ENCODE assay signal across 10 cellular contexts in the genomic region with DNA sequence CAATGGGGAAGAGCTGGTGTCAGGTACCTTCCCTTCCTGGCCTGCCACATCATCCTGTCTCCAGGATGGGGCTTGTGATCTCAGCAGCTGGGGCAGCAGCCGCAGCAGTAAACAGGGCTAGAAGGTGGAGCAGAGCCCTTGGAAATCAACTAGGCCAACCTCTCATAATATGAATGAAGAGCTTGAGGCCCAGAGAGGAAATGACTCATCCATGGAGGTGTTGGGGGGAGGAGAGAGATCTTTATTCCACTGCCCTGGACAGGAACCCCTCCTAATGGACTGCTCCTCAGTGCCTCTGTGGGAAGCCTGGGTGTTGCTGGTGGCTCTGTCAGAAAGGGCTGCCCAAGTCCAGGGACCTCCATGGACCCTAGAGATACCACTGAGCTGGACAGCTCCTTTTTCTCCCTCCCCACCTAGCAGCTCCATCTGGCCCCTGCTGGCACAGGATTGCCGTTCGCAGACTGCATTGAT.
A peak's percentile ranks its signal among the peaks of the same experiment; 100 is the strongest.
DNase-seq lines count a peak whose midpoint lies in the region; ATAC-seq, FAIRE-seq and TF ChIP-seq lines count a peak whose summit lies in the region.
"Had no signal": no experiment of that assay in that cellular context is flagged by ENCODE, and none has a peak within 500 bp of the region (broad histone marks: within the 10 kb centered on the region; RNA-seq: fewer than 3 reads in every experiment).

No MANE protein-coding gene starts in this region.

- POLR2A ChIA-PET in WTC11 (lab: Charles Lee) = interaction anchor here (1.0 to 1.1 kb wide), 2 partner anchors 31 to 88 kb away, joined by 3 read pairs; no protein-coding TSS in a partner anchor

- intact Hi-C loops in heart right ventricle (cut with DNase I) (no loop called here), sciatic nerve (cut with DNase I) (no loop called here)

- H3K4me3 ChIP-seq in heart right ventricle = no peak overlapping the region

- peaks cover 26% of the 10 kb centered on the region for H3K4me1 Mint-ChIP-seq in WTC11

- FAIRE-seq in D721Med (lab: Jason Lieb, UNC) = no peak

- H3K36me3 Mint-ChIP-seq in WTC11 = no peaks in the 10 kb centered on the region

- H3K36me3 ChIP-seq in heart right ventricle = no peaks in the 10 kb centered on the region

- H3K27me3 Mint-ChIP-seq in WTC11 (ENCODE audit: low read depth) = peaks cover 31% of the 10 kb centered on the region

- H3K4me3 Mint-ChIP-seq in WTC11 = no peak overlapping the region
- H3K4me3 Mint-ChIP-seq: central memory CD8-positive, alpha-beta T cell had no signal

- CTCF ChIA-PET in WTC11 (lab: Charles Lee) = interaction anchor here (0.6 to 1.9 kb wide), 8 partner anchors 10 to 88 kb away, joined by 4 to 9 read pairs (median 5); no protein-coding TSS in a partner anchor

- no peaks in the 10 kb centered on the region for H3K9me3 ChIP-seq in heart right ventricle

- H3K9me3 Mint-ChIP-seq in WTC11 = no peaks in the 10 kb centered on the region
- H3K9me3 Mint-ChIP-seq: central memory CD8-positive, alpha-beta T cell had no signal

- WGBS in heart right ventricle, 2 donors = 60 to 65% methylated on average over 3 of the region's 3 CpGs

- peaks cover 4 to 16% (median 13%) of the 10 kb centered on the region in 9 donors for H3K4me1 ChIP-seq in heart right ventricle
- H3K4me1 ChIP-seq: parathyroid adenoma had no signal

- H3K27ac ChIP-seq in heart right ventricle = no peak overlapping the region
- H3K27ac ChIP-seq: parathyroid adenoma had no signal

- peak; percentile 15 for ATAC-seq in WTC11
- ATAC-seq in heart right ventricle = no peak
- no peak for ATAC-seq in sciatic nerve

- H3K27ac Mint-ChIP-seq in WTC11 = no peak overlapping the region

- H3K27me3 ChIP-seq in heart right ventricle = peaks cover 0 to 30% (median 5%) of the 10 kb centered on the region in 7 donors

- TF ChIP-seq CTCF in WTC11 (IDR thresholded peaks at IDR 0.05) (no peak), D721Med (IDR thresholded peaks at IDR 0.05; ENCODE audit: insufficient read depth, missing control alignments) (no peak), heart right ventricle (IDR thresholded peaks at IDR 0.05) (no peak)

- DNase-seq in GM03348 (ENCODE audit: low spot score) = peak; percentile 33
- peak; percentile 47 for DNase-seq in LoVo (ENCODE audit: low spot score)
- peak; percentile 38 for DNase-seq in WTC11 (ENCODE audit: low spot score)
- DNase-seq in kidney glomerular epithelial cell (lab: John Stamatoyannopoulos, UW) = peak; percentile 3
- no peak for DNase-seq in D721Med (ENCODE audit: insufficient read length, low spot score)
- DNase-seq in HuH-7.5 (ENCODE audit: low spot score) = no peak
- DNase-seq in heart right ventricle = no peak
- no peak for DNase-seq in sciatic nerve (ENCODE audit: low spot score)

TF ChIP-seq in WTC11, 78 proteins besides CTCF, POLR2A, EP300 and RAD21:
- TF ChIP-seq CREB1 (CRISPR knock-in tag; IDR thresholded peaks at IDR 0.05) = 0 out of 2 replicates have a peak, but pooled peaks have one; percentile 15
- TF ChIP-seq, protein P1, sequence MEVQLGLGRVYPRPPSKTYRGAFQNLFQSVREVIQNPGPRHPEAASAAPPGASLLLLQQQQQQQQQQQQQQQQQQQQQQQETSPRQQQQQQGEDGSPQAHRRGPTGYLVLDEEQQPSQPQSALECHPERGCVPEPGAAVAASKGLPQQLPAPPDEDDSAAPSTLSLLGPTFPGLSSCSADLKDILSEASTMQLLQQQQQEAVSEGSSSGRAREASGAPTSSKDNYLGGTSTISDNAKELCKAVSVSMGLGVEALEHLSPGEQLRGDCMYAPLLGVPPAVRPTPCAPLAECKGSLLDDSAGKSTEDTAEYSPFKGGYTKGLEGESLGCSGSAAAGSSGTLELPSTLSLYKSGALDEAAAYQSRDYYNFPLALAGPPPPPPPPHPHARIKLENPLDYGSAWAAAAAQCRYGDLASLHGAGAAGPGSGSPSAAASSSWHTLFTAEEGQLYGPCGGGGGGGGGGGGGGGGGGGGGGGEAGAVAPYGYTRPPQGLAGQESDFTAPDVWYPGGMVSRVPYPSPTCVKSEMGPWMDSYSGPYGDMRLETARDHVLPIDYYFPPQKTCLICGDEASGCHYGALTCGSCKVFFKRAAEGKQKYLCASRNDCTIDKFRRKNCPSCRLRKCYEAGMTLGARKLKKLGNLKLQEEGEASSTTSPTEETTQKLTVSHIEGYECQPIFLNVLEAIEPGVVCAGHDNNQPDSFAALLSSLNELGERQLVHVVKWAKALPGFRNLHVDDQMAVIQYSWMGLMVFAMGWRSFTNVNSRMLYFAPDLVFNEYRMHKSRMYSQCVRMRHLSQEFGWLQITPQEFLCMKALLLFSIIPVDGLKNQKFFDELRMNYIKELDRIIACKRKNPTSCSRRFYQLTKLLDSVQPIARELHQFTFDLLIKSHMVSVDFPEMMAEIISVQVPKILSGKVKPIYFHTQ (CRISPR knock-in tag; IDR thresholded peaks at IDR 0.05) = no peak

Comparison
In these comparisons a context has a peak if more than half of its experiments do, and no peak if none do; other contexts are left out.
1. DNase-seq: peak in GM03348 (single experiment), LoVo (single experiment), WTC11 (single experiment) and kidney glomerular epithelial cell (single experiment); none in D721Med (single experiment), HuH-7.5 (single experiment), heart right ventricle (0 of 2) and sciatic nerve (single experiment).